18 cellular contexts compared by ENCODE assay signal in genomic region chr7:23693224-23693623, GRCh38.
"Had no signal": no experiment of that assay in that cellular context is flagged by ENCODE, and none has a peak within 500 bp of the region (broad histone marks: within the 10 kb centered on the region; RNA-seq: fewer than 3 reads in every experiment).

No MANE protein-coding gene starts in this region.

- FAIRE-seq: urothelium cell line had no signal

- DNase-seq: nephron progenitor cell; nucleus accumbens; posterior cingulate gyrus; psoas muscle; right cardiac atrium; right lobe of liver; sigmoid colon; small intestine; stimulated activated CD4-positive, alpha-beta T cell treated with anti-CD3 and anti-CD28 coated beads, Interleukin-15, amount 100 ng/mL, for 24 hours; stimulated activated CD4-positive, alpha-beta T cell treated with anti-CD3 and anti-CD28 coated beads, Interleukin-2, amount 100 ng/mL, for 24 hours; stimulated activated CD4-positive, alpha-beta T cell treated with anti-CD3 and anti-CD28 coated beads, Interleukin-2, amount 100 ng/mL, for 48 hours; stimulated activated CD4-positive, alpha-beta T cell treated with anti-CD3 and anti-CD28 coated beads, Interleukin-4, amount 100 ng/mL, for 24 hours; stimulated activated naive B cell treated with anti-CD40 and anti-IgM and Interleukin-4, amounts not matched to agents 10 μg/mL and 1 μg/mL and 100 μg/mL, for 72 hours; stimulated activated naive CD4-positive, alpha-beta T cell treated with Interleukin-2 at 50 U/mL for 16 hours; stomach; thyroid gland; upper lobe of left lung had no signal
